9 cellular contexts compared by ENCODE assay signal in genomic region chr16:3459401-3460090, GRCh38. TPM values are rescaled to one million over a fixed set of nuclear protein-coding genes. Genes with fewer than 3 reads are reported as not detected.
DNase-seq lines count a peak whose midpoint lies in the region; ATAC-seq and FAIRE-seq lines count a peak whose summit lies in the region.
"Had no signal": no experiment of that assay in that cellular context is flagged by ENCODE, and none has a peak within 500 bp of the region (broad histone marks: within the 10 kb centered on the region; RNA-seq: fewer than 3 reads in every experiment).

No MANE protein-coding gene starts in this region.

- peak overlapping the region; percentile 82 for H3K4me3 Mint-ChIP-seq in activated CD4-positive, alpha-beta T cell treated with anti-CD3 and anti-CD28 coated beads for 36 hours
- H3K4me3 Mint-ChIP-seq in activated naive CD4-positive, alpha-beta T cell treated with anti-CD3 and anti-CD28 coated beads, Interleukin-2, amount 50 U/mL, for 24 hours = peak overlapping the region; percentile 70

- DNase-seq in activated CD4-positive, alpha-beta T cell treated with anti-CD3 and anti-CD28 coated beads for 36 hours = peak; percentile 52
- no peak for DNase-seq in activated CD4-positive, alpha-beta T cell treated with anti-CD3 and anti-CD28 coated beads, Interleukin-2, amount 50 U/mL, for 4 hours
- DNase-seq in inferior parietal cortex (ENCODE audit: extremely low spot score) = peak; percentile 6
- no peak for DNase-seq in substantia nigra (lab: John Stamatoyannopoulos, UW)
- no peak for DNase-seq in SIG-M5 (lab: John Stamatoyannopoulos, UW)
- no peak for DNase-seq in frontal cortex (ENCODE audit: low spot score in 2 of 2)
- no peak for DNase-seq in MV-4-11 (lab: John Stamatoyannopoulos, UW)

- POLR2A ChIA-PET in activated CD4-positive, alpha-beta T cell treated with anti-CD3 and anti-CD28 coated beads for 36 hours (lab: Charles Lee) = no interaction called here

- no peak for FAIRE-seq in frontal cortex (lab: Jason Lieb, UNC)

- H3K27me3 Mint-ChIP-seq in activated CD4-positive, alpha-beta T cell treated with anti-CD3 and anti-CD28 coated beads for 36 hours = no peaks in the 10 kb centered on the region
- no peaks in the 10 kb centered on the region for H3K27me3 Mint-ChIP-seq in activated naive CD4-positive, alpha-beta T cell treated with anti-CD3 and anti-CD28 coated beads, Interleukin-2, amount 50 U/mL, for 24 hours

- CTCF ChIA-PET in activated CD4-positive, alpha-beta T cell treated with anti-CD3 and anti-CD28 coated beads for 36 hours (lab: Charles Lee) = no interaction called here

- peak; percentile 40 for ATAC-seq in activated CD4-positive, alpha-beta T cell treated with anti-CD3 and anti-CD28 coated beads for 36 hours

- no peaks in the 10 kb centered on the region for H3K9me3 Mint-ChIP-seq in activated CD4-positive, alpha-beta T cell treated with anti-CD3 and anti-CD28 coated beads for 36 hours (ENCODE audit: low read depth)
- H3K9me3 Mint-ChIP-seq in activated naive CD4-positive, alpha-beta T cell treated with anti-CD3 and anti-CD28 coated beads, Interleukin-2, amount 50 U/mL, for 24 hours = no peaks in the 10 kb centered on the region

- peaks cover 51% of the 10 kb centered on the region for H3K4me1 Mint-ChIP-seq in activated CD4-positive, alpha-beta T cell treated with anti-CD3 and anti-CD28 coated beads for 36 hours
- peaks cover 55% of the 10 kb centered on the region for H3K4me1 Mint-ChIP-seq in activated naive CD4-positive, alpha-beta T cell treated with anti-CD3 and anti-CD28 coated beads, Interleukin-2, amount 50 U/mL, for 24 hours

- intact Hi-C loops in activated CD4-positive, alpha-beta T cell treated with anti-CD3 and anti-CD28 coated beads for 36 hours (cut with DNase I, micrococcal nuclease) = loop anchor here (1.0 to 5.0 kb wide), 6 partner anchors 41 to 267 kb away; partner anchors contain the start of genes CLUAP1 (in 2 of the 2), NLRC3 (in 1 of the 2), ZNF174 (in 1 of the 2) and ZSCAN32 (in 1 of the 2)

- H3K36me3 Mint-ChIP-seq in activated CD4-positive, alpha-beta T cell treated with anti-CD3 and anti-CD28 coated beads for 36 hours (ENCODE audit: low read depth) = peaks cover 2% of the 10 kb centered on the region
- no peaks in the 10 kb centered on the region for H3K36me3 Mint-ChIP-seq in activated naive CD4-positive, alpha-beta T cell treated with anti-CD3 and anti-CD28 coated beads, Interleukin-2, amount 50 U/mL, for 24 hours

- peak overlapping the region; percentile 96 for H3K27ac ChIP-seq in substantia nigra (ENCODE audit: low read depth, low read length, poor library complexity, severe bottlenecking)

- peak overlapping the region; percentile 86 for H3K27ac Mint-ChIP-seq in activated CD4-positive, alpha-beta T cell treated with anti-CD3 and anti-CD28 coated beads for 36 hours
- peak overlapping the region; percentile 5 for H3K27ac Mint-ChIP-seq in activated naive CD4-positive, alpha-beta T cell treated with anti-CD3 and anti-CD28 coated beads, Interleukin-2, amount 50 U/mL, for 24 hours

RNA-seq across cellular contexts. Expression of gene NAA60, which starts 16.1 kb away (rescaled TPM):
- 10 to 100 TPM; 25.9 to 38.9 TPM for total RNA-seq in activated CD4-positive, alpha-beta T cell treated with anti-CD3 and anti-CD28 coated beads for 36 hours
- total RNA-seq in frontal cortex = 9.4 TPM

RNA-seq across cellular contexts. Expression of gene ZNF597, which starts 16.2 kb away (rescaled TPM):
- 1 to 10 TPM; 1.9 to 2.4 TPM for total RNA-seq in activated CD4-positive, alpha-beta T cell treated with anti-CD3 and anti-CD28 coated beads for 36 hours
- total RNA-seq in frontal cortex = 4.9 TPM

RNA-seq across cellular contexts. Expression of gene C16orf90, which starts 35.7 kb away (rescaled TPM):
- total RNA-seq in activated CD4-positive, alpha-beta T cell treated with anti-CD3 and anti-CD28 coated beads for 36 hours = not detected
- not detected for total RNA-seq in frontal cortex
- total RNA-seq: pulmonary artery endothelial cell had no signal

RNA-seq across cellular contexts. Expression of gene CLUAP1, which starts 41.3 kb away (rescaled TPM):
- 10 to 100 TPM; 20.2 to 21.3 TPM for total RNA-seq in activated CD4-positive, alpha-beta T cell treated with anti-CD3 and anti-CD28 coated beads for 36 hours
- 42.0 TPM for total RNA-seq in frontal cortex

RNA-seq across cellular contexts. Expression of gene ZNF174, which starts 58.5 kb away (rescaled TPM):
- 1 to 10 TPM; 7.4 to 9.5 TPM for total RNA-seq in activated CD4-positive, alpha-beta T cell treated with anti-CD3 and anti-CD28 coated beads for 36 hours
- total RNA-seq in frontal cortex = 10.2 TPM

Comparison
In these comparisons a context has a peak if more than half of its experiments do, and no peak if none do; other contexts are left out.
1. DNase-seq: peak in activated CD4-positive, alpha-beta T cell treated with anti-CD3 and anti-CD28 coated beads for 36 hours (single experiment) and inferior parietal cortex (single experiment); none in activated CD4-positive, alpha-beta T cell treated with anti-CD3 and anti-CD28 coated beads, Interleukin-2, amount 50 U/mL, for 4 hours (0 of 2), substantia nigra (0 of 49), SIG-M5 (single experiment), frontal cortex (0 of 2) and MV-4-11 (single experiment).